In genomic region chr2:177332041-177332991, GRCh38 we compare ENCODE assay signal across 9 cellular contexts.
A peak's percentile ranks its signal among the peaks of the same experiment; 100 is the strongest.
DNase-seq lines count a peak whose midpoint lies in the region; ATAC-seq and TF ChIP-seq lines count a peak whose summit lies in the region.
"Had no signal": no experiment of that assay in that cellular context is flagged by ENCODE, and none has a peak within 500 bp of the region (broad histone marks: within the 10 kb centered on the region; RNA-seq: fewer than 3 reads in every experiment).

No MANE protein-coding gene starts in this region.

- H3K4me1 ChIP-seq in PC-9 (replicated peaks; ENCODE audit: insufficient read depth) (peaks cover 10% of the 10 kb centered on the region), ascending aorta (peaks cover 0 to 5% of the 10 kb centered on the region in 2 donors), hepatocyte (ENCODE audit: insufficient read depth) (peaks cover 4% of the 10 kb centered on the region)

- H3K9me3 ChIP-seq in PC-9 (ENCODE audit: insufficient read depth, low read depth): no peaks in the 10 kb centered on the region
- no peaks in the 10 kb centered on the region for H3K9me3 ChIP-seq in ascending aorta
- H3K9me3 ChIP-seq in hepatocyte (ENCODE audit: low read depth): no peaks in the 10 kb centered on the region

- DNase-seq in GM03348 (ENCODE audit: low spot score) (peak; percentile 75), KG1 (lab: John Stamatoyannopoulos, UW) (peak; percentile 39), PC-9 (peak; percentile 58), ascending aorta (ENCODE audit: low spot score in 2 of 2) (no peak), hepatocyte (ENCODE audit: low spot score) (peak; percentile 82), renal cortical epithelial cell (ENCODE audit: low read depth) (peak; percentile 73)
- DNase-seq in activated effector memory CD4-positive, alpha-beta T cell treated with anti-CD3 and anti-CD28 coated beads, Interleukin-2, amount 50 U/mL, for 16 hours: no peak

- H4K20me1 ChIP-seq in PC-9 (ENCODE audit: insufficient read depth) (no peaks in the 10 kb centered on the region), hepatocyte (ENCODE audit: insufficient read depth, poor library complexity, severe bottlenecking) (no peaks in the 10 kb centered on the region)

- ATAC-seq in GM21717 (IDR thresholded peaks at IDR 0.05; ENCODE audit: unreplicated experiment): peak; percentile 85

- H3K4me2 ChIP-seq in PC-9: no peak overlapping the region
- peak overlapping the region; percentile 61 for H3K4me2 ChIP-seq in hepatocyte

- H2AFZ ChIP-seq in PC-9 (peak overlapping the region; percentile 66), hepatocyte (peak overlapping the region; percentile 69)

- no peaks in the 10 kb centered on the region for H3K36me3 ChIP-seq in PC-9 (ENCODE audit: low read depth)
- no peaks in the 10 kb centered on the region for H3K36me3 ChIP-seq in ascending aorta
- H3K36me3 ChIP-seq in hepatocyte (replicated peaks; ENCODE audit: insufficient read depth, low read depth): no peaks in the 10 kb centered on the region

- H3K27me3 ChIP-seq in PC-9 (ENCODE audit: insufficient read depth, low read depth) (no peaks in the 10 kb centered on the region), ascending aorta (no peaks in the 10 kb centered on the region), hepatocyte (no peaks in the 10 kb centered on the region)

- POLR2A ChIA-PET in PC-9 (lab: Charles Lee; ENCODE audit: unreplicated experiment): interaction anchor here (0.6 kb wide), 1 partner anchor 167 kb away, joined by 6 read pairs; no protein-coding TSS in a partner anchor

- no peaks in the 10 kb centered on the region for H3K79me2 ChIP-seq in PC-9 (ENCODE audit: low read depth)
- H3K79me2 ChIP-seq in hepatocyte: no peaks in the 10 kb centered on the region

- H3K4me3 ChIP-seq in PC-9 (no peak overlapping the region), ascending aorta (peak overlapping the region; percentile 15 to 33), hepatocyte (no peak overlapping the region)
- H3K4me3 ChIP-seq: skin epidermis had no signal

- CTCF ChIA-PET in PC-9 (lab: Charles Lee): interaction anchor here (1.0 to 2.3 kb wide), 3 partner anchors 167 to 392 kb away, joined by 5 to 12 read pairs (median 10); no protein-coding TSS in a partner anchor

- TF ChIP-seq CTCF in PC-9 (conservative IDR thresholded peaks at IDR 0.05) (peak; percentile 87), ascending aorta (IDR thresholded peaks at IDR 0.05) (peak; percentile 51 to 69 (median 67)), hepatocyte (IDR thresholded peaks at IDR 0.05; ENCODE audit: poor library complexity) (peak; percentile 83)

- no TSS peak for BruUV-seq in PC-9 (replicated peaks; lab: Mats Ljungman, UMichigan)

- intact Hi-C loops in PC-9 (cut with micrococcal nuclease; ENCODE audit: unreplicated experiment) (loop anchor here (1.0 to 10.0 kb wide), 8 partner anchors 69 to 1205 kb away; partner anchors contain the start of genes HNRNPA3 and HOXD8), ascending aorta (cut with DNase I) (loop anchor here (1.0 to 10.0 kb wide), 6 partner anchors 55 to 1208 kb away; partner anchors contain the start of genes HOXD8, HOXD9 and NFE2L2)

- H3K9me2 ChIP-seq in PC-9 (ENCODE audit: insufficient read depth) (no peaks in the 10 kb centered on the region), hepatocyte (replicated peaks; ENCODE audit: insufficient read depth) (no peaks in the 10 kb centered on the region)

- H3F3A ChIP-seq in PC-9 (ENCODE audit: insufficient read depth, low read depth): no peaks in the 10 kb centered on the region; the same call in 1 of the 2 replicates

- H3K27ac ChIP-seq in PC-9 (no peak overlapping the region), ascending aorta (peak overlapping the region; percentile 39 to 55), hepatocyte (peak overlapping the region; percentile 42)

- 19% methylated on average over 9 of the region's 9 CpGs for WGBS in hepatocyte (ENCODE audit: low lambda C conversion rate, missing lambda C conversion rate)

Comparison
In these comparisons a context has a peak if more than half of its experiments do, and no peak if none do; other contexts are left out.
1. DNase-seq: peak in GM03348 (single experiment), KG1 (single experiment), PC-9 (2 of 2), hepatocyte (single experiment) and renal cortical epithelial cell (single experiment); none in ascending aorta (0 of 2) and activated effector memory CD4-positive, alpha-beta T cell treated with anti-CD3 and anti-CD28 coated beads, Interleukin-2, amount 50 U/mL, for 16 hours (single experiment).
2. H3K4me3 ChIP-seq: peak in ascending aorta (2 of 2); none in PC-9 (single experiment) and hepatocyte (single experiment).
3. Peak in every context shown above with its lines, with median percentiles within 50 percentile points of each other: CTCF ChIP-seq.